Comparison of ENCODE assay signal across 1 cellular context in genomic region chr17:48077555-48077954, GRCh38.
A peak's percentile ranks its signal among the peaks of the same experiment; 100 is the strongest.
TF ChIP-seq lines count a peak whose summit lies in the region.

No MANE protein-coding gene starts in this region.

TF ChIP-seq in Ishikawa, 13 proteins besides CTCF, POLR2A, EP300 and RAD21 (continued from another document):
- TF ChIP-seq REST (IDR thresholded peaks at IDR 0.05; ENCODE audit: low read depth) (no peak), MAX (IDR thresholded peaks at IDR 0.05) (no peak), FOXM1 (IDR thresholded peaks at IDR 0.05; ENCODE audit: borderline replicate concordance, low read depth) (peak; percentile 16; the same call in 1 of the 2 replicates), TEAD4 (IDR thresholded peaks at IDR 0.05) (peak; percentile 77), TCF12 (IDR thresholded peaks at IDR 0.05; ENCODE audit: low read depth) (peak; percentile 36; the same call in 1 of the 2 replicates)
